15 cellular contexts compared by ENCODE assay signal in genomic region chr12:4781212-4781611, GRCh38.
"Had no signal": no experiment of that assay in that cellular context is flagged by ENCODE, and none has a peak within 500 bp of the region (broad histone marks: within the 10 kb centered on the region; RNA-seq: fewer than 3 reads in every experiment).

No MANE protein-coding gene starts in this region.

- H3K27me3 ChIP-seq: cardiac muscle cell, dorsolateral prefrontal cortex, transverse colon, vagina had no signal

- ATAC-seq: activated CD4-positive, CD25-positive, alpha-beta regulatory T cell treated with anti-CD3 and anti-CD28 coated beads, Interleukin-2, amount 50 U/mL, for 24 hours; esophagus mucosa; left lung; naive thymus-derived CD4-positive, alpha-beta T cell had no signal

- H3K4me1 ChIP-seq: left lung, parathyroid adenoma, vagina had no signal

- DNase-seq: activated CD4-positive, alpha-beta T cell treated with anti-CD3 and anti-CD28 coated beads, Interleukin-2, amount 50 U/mL, for 1 hour; activated naive CD4-positive, alpha-beta T cell treated with anti-CD3 and anti-CD28 coated beads for 36 hours; activated T-cell treated with anti-CD3 and anti-CD28 coated beads for 4 hours; left lung; naive thymus-derived CD4-positive, alpha-beta T cell; stimulated activated CD4-positive, alpha-beta T cell treated with anti-CD3 and anti-CD28 coated beads, Interleukin-15, amount 100 ng/mL, for 24 hours; stimulated activated CD4-positive, alpha-beta T cell treated with anti-CD3 and anti-CD28 coated beads, Interleukin-4, amount 100 ng/mL, for 1 hour; stimulated activated naive CD4-positive, alpha-beta T cell; transverse colon had no signal

- H3K27ac ChIP-seq: cardiac muscle cell, left lung, parathyroid adenoma, transverse colon, vagina had no signal

- H3K9me3 ChIP-seq: vagina had no signal

- H3K36me3 ChIP-seq: cardiac muscle cell, left lung, transverse colon, vagina had no signal

- H3K4me3 ChIP-seq: cardiac muscle cell, dorsolateral prefrontal cortex, left lung, transverse colon, vagina had no signal
